In the genomic region with DNA sequence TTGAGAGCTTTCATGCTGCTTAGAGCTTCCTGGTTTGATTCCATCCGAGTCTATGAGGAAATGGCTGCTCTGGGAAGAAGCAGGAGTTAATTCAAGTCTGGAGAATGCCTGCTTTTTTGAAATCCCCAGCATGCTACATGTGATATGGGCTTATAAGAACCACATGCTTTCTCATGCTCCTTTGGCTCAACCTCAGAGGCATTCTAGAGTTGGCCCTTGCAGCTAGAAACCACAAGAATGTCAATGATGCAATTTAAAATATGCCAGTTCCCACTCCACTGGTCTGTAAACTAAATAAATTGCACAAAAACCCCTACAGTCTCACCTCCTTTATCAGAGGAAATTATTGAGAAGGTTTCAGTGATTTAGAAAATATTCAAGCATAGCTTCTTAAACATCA, we compare ENCODE assay signal across 9 cellular contexts.
DNase-seq lines count a peak whose midpoint lies in the region; ATAC-seq and TF ChIP-seq lines count a peak whose summit lies in the region.
"Had no signal": no experiment of that assay in that cellular context is flagged by ENCODE, and none has a peak within 500 bp of the region (broad histone marks: within the 10 kb centered on the region; RNA-seq: fewer than 3 reads in every experiment).

No MANE protein-coding gene starts in this region.

- no peak overlapping the region for H3K27ac Mint-ChIP-seq in GM23338
- H3K27ac Mint-ChIP-seq in activated CD8-positive, alpha-beta T cell treated with anti-CD3 and anti-CD28 coated beads for 36 hours = no peak overlapping the region
- H3K27ac Mint-ChIP-seq in CD4-positive, alpha-beta T cell = no peak overlapping the region

- H3K4me2 ChIP-seq in hepatocyte = peak overlapping the region; percentile 21
- H3K4me2 ChIP-seq in GM23338 = no peak overlapping the region

- no peaks in the 10 kb centered on the region for H3K36me3 Mint-ChIP-seq in GM23338 (ENCODE audit: low read depth)
- H3K36me3 Mint-ChIP-seq in activated CD8-positive, alpha-beta T cell treated with anti-CD3 and anti-CD28 coated beads for 36 hours (ENCODE audit: low read depth) = no peaks in the 10 kb centered on the region
- no peaks in the 10 kb centered on the region for H3K36me3 Mint-ChIP-seq in CD4-positive, alpha-beta T cell (ENCODE audit: low read depth)

- no peak overlapping the region for H3K4me3 Mint-ChIP-seq in GM23338
- H3K4me3 Mint-ChIP-seq in activated CD8-positive, alpha-beta T cell treated with anti-CD3 and anti-CD28 coated beads for 36 hours = no peak overlapping the region
- H3K4me3 Mint-ChIP-seq in CD4-positive, alpha-beta T cell = no peak overlapping the region

- intact Hi-C loops in activated CD8-positive, alpha-beta T cell treated with anti-CD3 and anti-CD28 coated beads for 36 hours (cut with micrococcal nuclease) = loop anchor here (10.0 kb wide), 1 partner anchor 542 kb away; no protein-coding TSS in a partner anchor
- intact Hi-C loops in CD4-positive, alpha-beta T cell (cut with DNase I, micrococcal nuclease) = no loop called here

- POLR2A ChIA-PET in AG04450 (lab: Yijun Ruan, JAX) = no interaction called here
- POLR2A ChIA-PET in activated CD8-positive, alpha-beta T cell treated with anti-CD3 and anti-CD28 coated beads for 36 hours (lab: Charles Lee) = no interaction called here
- POLR2A ChIA-PET in CD4-positive, alpha-beta T cell (lab: Charles Lee) = no interaction called here

- no peaks in the 10 kb centered on the region for H3K9me3 Mint-ChIP-seq in GM23338
- no peaks in the 10 kb centered on the region for H3K9me3 Mint-ChIP-seq in activated CD8-positive, alpha-beta T cell treated with anti-CD3 and anti-CD28 coated beads for 36 hours
- no peaks in the 10 kb centered on the region for H3K9me3 Mint-ChIP-seq in CD4-positive, alpha-beta T cell

- H3K27ac ChIP-seq in AG04450 (ENCODE audit: low read depth, low read length) = no peak overlapping the region
- H3K27ac ChIP-seq in hepatocyte = no peak overlapping the region
- no peak overlapping the region for H3K27ac ChIP-seq in GM23338 (ENCODE audit: low read depth)
- H3K27ac ChIP-seq in CD4-positive, alpha-beta T cell (ENCODE audit: low read depth, low read length) = no peak overlapping the region

- no peaks in the 10 kb centered on the region for H3K27me3 Mint-ChIP-seq in GM23338 (ENCODE audit: insufficient read depth, low read depth, poor library complexity)
- no peaks in the 10 kb centered on the region for H3K27me3 Mint-ChIP-seq in activated CD8-positive, alpha-beta T cell treated with anti-CD3 and anti-CD28 coated beads for 36 hours
- peaks cover 6% of the 10 kb centered on the region for H3K27me3 Mint-ChIP-seq in CD4-positive, alpha-beta T cell

- no peaks in the 10 kb centered on the region; the same call in 2 of the 3 replicates for H3K4me1 Mint-ChIP-seq in GM23338
- peaks cover 15% of the 10 kb centered on the region for H3K4me1 Mint-ChIP-seq in activated CD8-positive, alpha-beta T cell treated with anti-CD3 and anti-CD28 coated beads for 36 hours (ENCODE audit: low read depth)
- peaks cover 13% of the 10 kb centered on the region for H3K4me1 Mint-ChIP-seq in CD4-positive, alpha-beta T cell (ENCODE audit: low read depth)

- H3K79me2 ChIP-seq in hepatocyte (no peaks in the 10 kb centered on the region), GM23338 (replicated peaks; ENCODE audit: insufficient read depth) (no peaks in the 10 kb centered on the region)

- H3F3A ChIP-seq in GM23338 (replicated peaks; ENCODE audit: low read depth) = no peaks in the 10 kb centered on the region

- no peaks in the 10 kb centered on the region for H3K9me2 ChIP-seq in hepatocyte (replicated peaks; ENCODE audit: insufficient read depth)
- 0 out of 2 replicates have a peak, but pooled peaks cover 3% of the 10 kb centered on the region for H3K9me2 ChIP-seq in GM23338 (ENCODE audit: insufficient read depth)

- no peaks in the 10 kb centered on the region for H3K36me3 ChIP-seq in hepatocyte (replicated peaks; ENCODE audit: insufficient read depth, low read depth)
- H3K36me3 ChIP-seq in GM23338 (ENCODE audit: insufficient read depth) = no peaks in the 10 kb centered on the region

- peak; percentile 85 for DNase-seq in AG04450 (ENCODE audit: low read depth, low spot score)
- DNase-seq in SKM-1 treated with dmso at 0.1 percent for 144 hours (lab: John Stamatoyannopoulos, UW; ENCODE audit: unreplicated experiment) = peak; percentile 87
- DNase-seq in hepatocyte (ENCODE audit: low spot score) = peak; percentile 58
- DNase-seq in GM23338 (ENCODE audit: low spot score) = no peak
- DNase-seq in activated CD8-positive, alpha-beta T cell treated with anti-CD3 and anti-CD28 coated beads for 36 hours = no peak
- DNase-seq in CD4-positive, alpha-beta T cell = no peak
- DNase-seq: stimulated activated CD4-positive, alpha-beta T cell treated with anti-CD3 and anti-CD28 coated beads, Interleukin-12 subunit alpha, Interleukin-12 subunit beta, amount 100 ng/mL, for 4 hours had no signal

- WGBS in hepatocyte (ENCODE audit: low lambda C conversion rate, missing lambda C conversion rate) = 32% methylated on average over 1 of the region's 1 CpG

- H3K27me3 ChIP-seq in AG04450 (ENCODE audit: control insufficient read depth, insufficient read depth, low read length) (peaks cover 2% of the 10 kb centered on the region), hepatocyte (no peaks in the 10 kb centered on the region), GM23338 (ENCODE audit: insufficient read depth) (no peaks in the 10 kb centered on the region)
- H3K27me3 ChIP-seq in CD4-positive, alpha-beta T cell (ENCODE audit: control insufficient read depth, insufficient read depth, low read length) = no peaks in the 10 kb centered on the region

- H4K20me1 ChIP-seq in hepatocyte (ENCODE audit: insufficient read depth, poor library complexity, severe bottlenecking) = no peaks in the 10 kb centered on the region
- no peaks in the 10 kb centered on the region for H4K20me1 ChIP-seq in GM23338 (replicated peaks; ENCODE audit: insufficient read depth)

- TF ChIP-seq CTCF in AG04450 (IDR thresholded peaks at IDR 0.05; ENCODE audit: low read depth, low read length) (no peak), hepatocyte (IDR thresholded peaks at IDR 0.05; ENCODE audit: poor library complexity) (no peak), GM23338 (conservative IDR thresholded peaks at IDR 0.05; ENCODE audit: low read depth in 2 of 2) (no peak)
- TF ChIP-seq CTCF in activated CD8-positive, alpha-beta T cell treated with anti-CD3 and anti-CD28 coated beads for 36 hours (IDR thresholded peaks at IDR 0.05) = no peak
- TF ChIP-seq CTCF in CD4-positive, alpha-beta T cell (IDR thresholded peaks at IDR 0.05) = no peak

- peak; percentile 31 for ATAC-seq in HG03442 (IDR thresholded peaks at IDR 0.05; ENCODE audit: unreplicated experiment)
- no peak for ATAC-seq in GM23338
- no peak for ATAC-seq in activated CD8-positive, alpha-beta T cell treated with anti-CD3 and anti-CD28 coated beads for 36 hours
- no peak for ATAC-seq in CD4-positive, alpha-beta T cell (ENCODE audit: poor library complexity)
- ATAC-seq in GM21423 (IDR thresholded peaks at IDR 0.05; ENCODE audit: unreplicated experiment) = no peak

- H3K9me3 ChIP-seq in AG04450 (ENCODE audit: control insufficient read depth, insufficient read depth, low read length) (no peaks in the 10 kb centered on the region), hepatocyte (ENCODE audit: low read depth) (no peaks in the 10 kb centered on the region)
- H3K9me3 ChIP-seq in CD4-positive, alpha-beta T cell (ENCODE audit: control insufficient read depth, low read length) = no peaks in the 10 kb centered on the region

- H3K4me3 ChIP-seq in AG04450 (ENCODE audit: low read depth, low read length) = no peak overlapping the region
- H3K4me3 ChIP-seq in hepatocyte = no peak overlapping the region
- H3K4me3 ChIP-seq in GM23338 = no peak overlapping the region

- CTCF ChIA-PET in AG04450 (lab: Charles Lee) = interaction anchor here (1.8 to 4.3 kb wide), 2 partner anchors 366 to 542 kb away, joined by 5 to 25 read pairs; no protein-coding TSS in a partner anchor
- CTCF ChIA-PET in activated CD8-positive, alpha-beta T cell treated with anti-CD3 and anti-CD28 coated beads for 36 hours (lab: Charles Lee) = interaction anchor here (0.6 to 1.0 kb wide), 3 partner anchors 90 to 370 kb away, joined by 3 read pairs; no protein-coding TSS in a partner anchor
- CTCF ChIA-PET in CD4-positive, alpha-beta T cell (lab: Charles Lee) = no interaction called here

- H3K4me1 ChIP-seq in hepatocyte (ENCODE audit: insufficient read depth) = no peaks in the 10 kb centered on the region
- no peaks in the 10 kb centered on the region for H3K4me1 ChIP-seq in GM23338 (ENCODE audit: insufficient read depth)

- H2AFZ ChIP-seq in hepatocyte = no peak overlapping the region
- no peak overlapping the region for H2AFZ ChIP-seq in GM23338

Comparison
In these comparisons a context has a peak if more than half of its experiments do, and no peak if none do; other contexts are left out.
1. DNase-seq: peak in AG04450 (single experiment), SKM-1 treated with dmso at 0.1 percent for 144 hours (single experiment) and hepatocyte (single experiment); none in GM23338 (single experiment), activated CD8-positive, alpha-beta T cell treated with anti-CD3 and anti-CD28 coated beads for 36 hours (single experiment) and CD4-positive, alpha-beta T cell (0 of 10).